In the genomic region with DNA sequence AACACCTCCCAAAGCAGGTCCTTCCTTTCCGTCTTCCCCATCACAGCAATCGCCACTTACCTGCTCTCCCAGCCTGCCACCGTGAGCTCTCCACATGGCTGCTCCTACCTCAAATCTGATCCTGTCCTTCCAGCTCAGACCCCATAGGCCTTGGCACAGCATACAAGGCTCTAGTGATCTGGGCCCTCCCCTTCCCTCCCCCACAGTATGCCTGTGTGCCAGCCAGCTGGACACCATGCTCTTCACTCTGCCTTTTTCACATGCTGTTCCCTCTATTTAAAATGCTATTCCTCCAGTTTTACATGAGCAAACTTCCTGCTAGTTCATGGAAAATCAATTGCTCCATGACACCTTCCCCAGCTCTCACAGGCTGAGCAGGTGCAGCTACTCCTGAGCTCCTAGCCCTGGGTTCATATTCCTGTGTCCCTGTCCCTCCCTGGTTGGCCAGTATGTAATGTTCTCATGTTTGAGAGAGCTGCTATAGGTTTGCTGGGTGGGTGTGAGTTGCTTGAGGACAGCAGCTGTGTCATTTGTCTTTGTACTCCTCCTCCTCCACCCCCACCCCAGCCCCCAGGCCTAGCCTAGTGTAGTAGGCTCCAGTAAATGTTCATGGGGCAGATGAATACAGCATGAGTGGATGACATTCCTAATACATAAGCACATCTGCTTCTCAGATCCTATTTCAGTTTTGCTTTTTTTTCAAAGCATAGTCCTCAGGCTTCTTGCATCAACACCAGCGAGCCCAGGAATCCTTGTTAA, we compare ENCODE assay signal across 12 cellular contexts. TPM values are rescaled to one million over a fixed set of nuclear protein-coding genes. Genes with fewer than 3 reads are reported as not detected.
A peak's percentile ranks its signal among the peaks of the same experiment; 100 is the strongest.
DNase-seq lines count a peak whose midpoint lies in the region; ATAC-seq and TF ChIP-seq lines count a peak whose summit lies in the region.
"Had no signal": no experiment of that assay in that cellular context is flagged by ENCODE, and none has a peak within 500 bp of the region (broad histone marks: within the 10 kb centered on the region; RNA-seq: fewer than 3 reads in every experiment).

No MANE protein-coding gene starts in this region.

- POLR2A ChIA-PET in activated CD4-positive, alpha-beta T cell treated with anti-CD3 and anti-CD28 coated beads for 36 hours (lab: Charles Lee): no interaction called here

- peaks cover 11% of the 10 kb centered on the region for H3K27me3 Mint-ChIP-seq in nephron (ENCODE audit: low read depth)
- peaks cover 8% of the 10 kb centered on the region for H3K27me3 Mint-ChIP-seq in activated CD4-positive, alpha-beta T cell treated with anti-CD3 and anti-CD28 coated beads for 36 hours

- intact Hi-C loops in activated CD4-positive, alpha-beta T cell treated with anti-CD3 and anti-CD28 coated beads for 36 hours (cut with DNase I, micrococcal nuclease): no loop called here

- no peaks in the 10 kb centered on the region for H3K9me3 Mint-ChIP-seq in nephron
- H3K9me3 Mint-ChIP-seq in activated CD4-positive, alpha-beta T cell treated with anti-CD3 and anti-CD28 coated beads for 36 hours (ENCODE audit: low read depth): no peaks in the 10 kb centered on the region
- H3K9me3 Mint-ChIP-seq: activated naive CD4-positive, alpha-beta T cell treated with anti-CD3 and anti-CD28 coated beads, Interleukin-2, amount 10 ng/mL, durations not matched to agents 7 days and 5 days had no signal

- in situ Hi-C loops in astrocyte of the spinal cord (cut with HindIII; ENCODE audit: low sequenced_read_pairs): no loop called here

- TF ChIP-seq CTCF in astrocyte of the spinal cord (IDR thresholded peaks at IDR 0.05; ENCODE audit: low read depth, low read length): no peak
- no peak for TF ChIP-seq CTCF in nephron (IDR thresholded peaks at IDR 0.05; ENCODE audit: unreplicated experiment in 3 of 3)

- no peak for ATAC-seq in activated CD4-positive, alpha-beta T cell treated with anti-CD3 and anti-CD28 coated beads for 36 hours
- ATAC-seq in HG03460 (IDR thresholded peaks at IDR 0.05; ENCODE audit: unreplicated experiment): no peak
- ATAC-seq: sciatic nerve had no signal

- peak overlapping the region; percentile 31 to 81 (median 67) for H3K4me3 Mint-ChIP-seq in nephron
- no peak overlapping the region for H3K4me3 Mint-ChIP-seq in activated CD4-positive, alpha-beta T cell treated with anti-CD3 and anti-CD28 coated beads for 36 hours
- H3K4me3 Mint-ChIP-seq: activated naive CD4-positive, alpha-beta T cell treated with anti-CD3 and anti-CD28 coated beads, Interleukin-2, amount 10 ng/mL, durations not matched to agents 7 days and 5 days had no signal

- no peak overlapping the region for H3K4me3 ChIP-seq in astrocyte of the spinal cord (ENCODE audit: low read depth, low read length)

- DNase-seq in DMS153 (lab: John Stamatoyannopoulos, UW) (peak; percentile 98), NCI-H187 (lab: John Stamatoyannopoulos, UW) (peak; percentile 15 to 44), astrocyte of the spinal cord (ENCODE audit: low read depth, low spot score) (peak; percentile 90), iPS-NIHi11 (ENCODE audit: low spot score) (no peak)
- DNase-seq in activated CD4-positive, alpha-beta T cell treated with anti-CD3 and anti-CD28 coated beads for 36 hours: no peak
- DNase-seq in effector CD8-positive, alpha-beta T cell (lab: John Stamatoyannopoulos, UW): no peak
- DNase-seq: activated naive CD4-positive, alpha-beta T cell treated with anti-CD3 and anti-CD28 coated beads, Interleukin-2, amount 10 ng/mL, durations not matched to agents 7 days and 5 days had no signal

- peak overlapping the region; percentile 77 to 95 (median 87) for H3K27ac Mint-ChIP-seq in nephron
- H3K27ac Mint-ChIP-seq in activated CD4-positive, alpha-beta T cell treated with anti-CD3 and anti-CD28 coated beads for 36 hours: no peak overlapping the region
- H3K27ac Mint-ChIP-seq: activated naive CD4-positive, alpha-beta T cell treated with anti-CD3 and anti-CD28 coated beads, Interleukin-2, amount 10 ng/mL, durations not matched to agents 7 days and 5 days had no signal

- peaks cover 66% of the 10 kb centered on the region for H3K4me1 Mint-ChIP-seq in nephron
- no peaks in the 10 kb centered on the region for H3K4me1 Mint-ChIP-seq in activated CD4-positive, alpha-beta T cell treated with anti-CD3 and anti-CD28 coated beads for 36 hours
- H3K4me1 Mint-ChIP-seq: activated naive CD4-positive, alpha-beta T cell treated with anti-CD3 and anti-CD28 coated beads, Interleukin-2, amount 10 ng/mL, durations not matched to agents 7 days and 5 days had no signal

- no peaks in the 10 kb centered on the region for H3K36me3 Mint-ChIP-seq in nephron (ENCODE audit: low read depth)
- no peaks in the 10 kb centered on the region for H3K36me3 Mint-ChIP-seq in activated CD4-positive, alpha-beta T cell treated with anti-CD3 and anti-CD28 coated beads for 36 hours (ENCODE audit: low read depth)
- H3K36me3 Mint-ChIP-seq: activated naive CD4-positive, alpha-beta T cell treated with anti-CD3 and anti-CD28 coated beads, Interleukin-2, amount 10 ng/mL, durations not matched to agents 7 days and 5 days had no signal

- CTCF ChIA-PET in activated CD4-positive, alpha-beta T cell treated with anti-CD3 and anti-CD28 coated beads for 36 hours (lab: Charles Lee): interaction anchor here (1.0 to 1.3 kb wide), 2 partner anchors 11 to 25 kb away, joined by 4 to 6 read pairs; no protein-coding TSS in a partner anchor

RNA-seq across cellular contexts. Expression of gene TNNT2, which starts 6.3 kb away (rescaled TPM):
- total RNA-seq in activated CD4-positive, alpha-beta T cell treated with anti-CD3 and anti-CD28 coated beads for 36 hours: not detected
- total RNA-seq: subcutaneous adipose tissue; T-helper 2 cell treated with Interferon-gamma antibody and Interleukin-4, amounts not matched to agents 100 ng/mL and 5 ng/mL, for 36 hours had no signal

RNA-seq across cellular contexts. Expression of gene LAD1, which starts 15.3 kb away (rescaled TPM):
- not detected for total RNA-seq in activated CD4-positive, alpha-beta T cell treated with anti-CD3 and anti-CD28 coated beads for 36 hours
- total RNA-seq: T-helper 2 cell treated with Interferon-gamma antibody and Interleukin-4, amounts not matched to agents 100 ng/mL and 5 ng/mL, for 36 hours had no signal

RNA-seq across cellular contexts. Expression of gene TNNI1, which starts 37.7 kb away (rescaled TPM):
- not detected for total RNA-seq in activated CD4-positive, alpha-beta T cell treated with anti-CD3 and anti-CD28 coated beads for 36 hours
- total RNA-seq: subcutaneous adipose tissue; T-helper 2 cell treated with Interferon-gamma antibody and Interleukin-4, amounts not matched to agents 100 ng/mL and 5 ng/mL, for 36 hours had no signal

Comparison
In these comparisons a context has a peak if more than half of its experiments do, and no peak if none do; other contexts are left out.
1. DNase-seq: peak in DMS153 (single experiment), NCI-H187 (2 of 2) and astrocyte of the spinal cord (single experiment); none in activated CD4-positive, alpha-beta T cell treated with anti-CD3 and anti-CD28 coated beads for 36 hours (single experiment), iPS-NIHi11 (single experiment) and effector CD8-positive, alpha-beta T cell (single experiment).